ENCODE assay signal across 15 cellular contexts in genomic region chr2:143246246-143246645, GRCh38.
"Had no signal": no experiment of that assay in that cellular context is flagged by ENCODE, and none has a peak within 500 bp of the region (broad histone marks: within the 10 kb centered on the region; RNA-seq: fewer than 3 reads in every experiment).

No MANE protein-coding gene starts in this region.

- H3K4me1 ChIP-seq: colonic mucosa, psoas muscle, right lobe of liver had no signal

- H3K4me3 ChIP-seq: colonic mucosa, heart right ventricle, psoas muscle, right lobe of liver had no signal

- H3K27me3 ChIP-seq: colonic mucosa, heart right ventricle, right lobe of liver had no signal

- DNase-seq: colonic mucosa; effector CD4-positive, alpha-beta T cell; heart right ventricle; hypothalamus; kidney glomerular epithelial cell; mesendoderm; naive B cell; nephron progenitor cell; psoas muscle; retina; right lobe of liver; stimulated activated CD4-positive, alpha-beta T cell treated with anti-CD3 and anti-CD28 coated beads, Interleukin-4, amount 100 ng/mL, for 1 hour; stimulated activated CD8-positive, alpha-beta memory T cell treated with anti-CD3 and anti-CD28 coated beads, Interleukin-4, amount 100 ng/mL, for 48 hours; trophoblast cell had no signal

- ATAC-seq: heart right ventricle; psoas muscle; right lobe of liver; stimulated activated memory B cell treated with anti-CD40 and anti-IgM and Interleukin-4, amounts not matched to agents 10 μg/mL and 1 μg/mL and 100 μg/mL, for 72 hours had no signal

- H3K9me3 Mint-ChIP-seq: naive B cell; nephron progenitor cell; stimulated activated memory B cell treated with anti-CD40 and anti-IgM and Interleukin-4, amounts not matched to agents 10 μg/mL and 1 μg/mL and 100 μg/mL, for 72 hours had no signal

- H3K9me3 ChIP-seq: colonic mucosa, heart right ventricle, psoas muscle, right lobe of liver had no signal

- H3K27ac ChIP-seq: colonic mucosa, heart right ventricle, psoas muscle, right lobe of liver had no signal

- H3K27ac Mint-ChIP-seq: nephron progenitor cell; stimulated activated memory B cell treated with anti-CD40 and anti-IgM and Interleukin-4, amounts not matched to agents 10 μg/mL and 1 μg/mL and 100 μg/mL, for 72 hours had no signal

- H3K36me3 ChIP-seq: colonic mucosa, heart right ventricle, right lobe of liver had no signal

- H3K4me3 Mint-ChIP-seq: nephron progenitor cell; stimulated activated memory B cell treated with anti-CD40 and anti-IgM and Interleukin-4, amounts not matched to agents 10 μg/mL and 1 μg/mL and 100 μg/mL, for 72 hours had no signal

- H3K27me3 Mint-ChIP-seq: naive B cell; stimulated activated memory B cell treated with anti-CD40 and anti-IgM and Interleukin-4, amounts not matched to agents 10 μg/mL and 1 μg/mL and 100 μg/mL, for 72 hours had no signal
